Comparison of ENCODE assay signal across 1 cellular context in the genomic region with DNA sequence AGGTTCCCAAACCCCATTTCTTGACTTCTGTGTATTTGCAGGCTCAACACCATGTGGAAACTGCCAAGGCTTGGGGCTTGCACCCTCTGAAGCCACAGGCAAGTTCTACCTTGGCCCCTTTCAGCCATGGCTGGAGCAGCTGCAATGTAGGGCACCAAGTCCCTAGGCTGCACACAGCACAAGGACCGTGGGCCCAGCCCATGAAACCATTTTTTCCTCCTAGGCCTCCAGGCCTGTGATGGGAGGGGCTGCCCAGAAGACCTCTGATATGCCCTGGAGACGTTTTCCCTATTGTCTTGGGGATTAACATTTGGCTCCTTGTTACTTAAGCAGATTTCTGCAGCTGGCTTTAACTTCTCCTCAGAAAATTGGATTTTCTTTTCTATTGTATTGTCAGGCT.
TF ChIP-seq lines count a peak whose summit lies in the region.

No MANE protein-coding gene starts in this region.

TF ChIP-seq in K562, 482 proteins besides CTCF, POLR2A, EP300 and RAD21:
- TF ChIP-seq, protein P1, sequence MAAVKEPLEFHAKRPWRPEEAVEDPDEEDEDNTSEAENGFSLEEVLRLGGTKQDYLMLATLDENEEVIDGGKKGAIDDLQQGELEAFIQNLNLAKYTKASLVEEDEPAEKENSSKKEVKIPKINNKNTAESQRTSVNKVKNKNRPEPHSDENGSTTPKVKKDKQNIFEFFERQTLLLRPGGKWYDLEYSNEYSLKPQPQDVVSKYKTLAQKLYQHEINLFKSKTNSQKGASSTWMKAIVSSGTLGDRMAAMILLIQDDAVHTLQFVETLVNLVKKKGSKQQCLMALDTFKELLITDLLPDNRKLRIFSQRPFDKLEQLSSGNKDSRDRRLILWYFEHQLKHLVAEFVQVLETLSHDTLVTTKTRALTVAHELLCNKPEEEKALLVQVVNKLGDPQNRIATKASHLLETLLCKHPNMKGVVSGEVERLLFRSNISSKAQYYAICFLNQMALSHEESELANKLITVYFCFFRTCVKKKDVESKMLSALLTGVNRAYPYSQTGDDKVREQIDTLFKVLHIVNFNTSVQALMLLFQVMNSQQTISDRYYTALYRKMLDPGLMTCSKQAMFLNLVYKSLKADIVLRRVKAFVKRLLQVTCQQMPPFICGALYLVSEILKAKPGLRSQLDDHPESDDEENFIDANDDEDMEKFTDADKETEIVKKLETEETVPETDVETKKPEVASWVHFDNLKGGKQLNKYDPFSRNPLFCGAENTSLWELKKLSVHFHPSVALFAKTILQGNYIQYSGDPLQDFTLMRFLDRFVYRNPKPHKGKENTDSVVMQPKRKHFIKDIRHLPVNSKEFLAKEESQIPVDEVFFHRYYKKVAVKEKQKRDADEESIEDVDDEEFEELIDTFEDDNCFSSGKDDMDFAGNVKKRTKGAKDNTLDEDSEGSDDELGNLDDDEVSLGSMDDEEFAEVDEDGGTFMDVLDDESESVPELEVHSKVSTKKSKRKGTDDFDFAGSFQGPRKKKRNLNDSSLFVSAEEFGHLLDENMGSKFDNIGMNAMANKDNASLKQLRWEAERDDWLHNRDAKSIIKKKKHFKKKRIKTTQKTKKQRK (IDR thresholded peaks at IDR 0.05; ENCODE audit: borderline replicate concordance, low read depth, low read length), result peak; percentile 51; the same call in 1 of the 2 replicates
- TF ChIP-seq TRIM28 (IDR thresholded peaks at IDR 0.05), result 0 out of 2 replicates have a peak, but pooled peaks have one; percentile 26
- peak; percentile 80; the same call in 1 of the 2 replicates for TF ChIP-seq CBX5 (IDR thresholded peaks at IDR 0.05; ENCODE audit: borderline replicate concordance, low read depth)
- peak; percentile 89 for TF ChIP-seq ZFP36 (IDR thresholded peaks at IDR 0.05; ENCODE audit: low read depth, low read length, partially characterized antibody)
